1 cellular context compared by ENCODE assay signal in genomic region chr4:48779998-48780866, GRCh38.
TF ChIP-seq lines count a peak whose summit lies in the region.

FRYL (minus strand) TSS chr4:48780279; CDS start chr4:48634410, 145,869 bp downstream.

TF ChIP-seq in GM12878, 131 proteins besides CTCF, POLR2A, EP300 and RAD21 (continued from another document and continues in another):
- TF ChIP-seq CEBPZ (IDR thresholded peaks at IDR 0.05; ENCODE audit: low read depth, low read length) (peak; percentile 97), USF1 (IDR thresholded peaks at IDR 0.05; ENCODE audit: borderline replicate concordance, extremely low read length, insufficient read depth, low read depth, low read length) (no peak), PAX8 (IDR thresholded peaks at IDR 0.05) (0 out of 2 replicates have a peak, but pooled peaks have one; percentile 66), CHD2 (IDR thresholded peaks at IDR 0.05; ENCODE audit: borderline replicate concordance, low read depth, low read length) (peak; percentile 97), RFX5 (IDR thresholded peaks at IDR 0.05; ENCODE audit: low read depth, low read length) (no peak; the same call in 1 of the 2 replicates), PKNOX1 (IDR thresholded peaks at IDR 0.05) (peak; percentile 100), MTA2 (IDR thresholded peaks at IDR 0.05; ENCODE audit: low read depth) (no peak), SIN3A (IDR thresholded peaks at IDR 0.05; ENCODE audit: low read depth, low read length) (no peak), HSF1 (IDR thresholded peaks at IDR 0.05; ENCODE audit: low read depth, low read length) (no peak), IRF4 (IDR thresholded peaks at IDR 0.05; ENCODE audit: low read depth, low read length) (no peak), EED (IDR thresholded peaks at IDR 0.05; ENCODE audit: low read depth) (peak; percentile 47; the same call in 1 of the 2 replicates), RELB (IDR thresholded peaks at IDR 0.05; ENCODE audit: low read depth) (peak; percentile 32; the same call in 1 of the 2 replicates), ZNF592 (IDR thresholded peaks at IDR 0.05) (no peak), SMC3 (IDR thresholded peaks at IDR 0.05; ENCODE audit: borderline replicate concordance, low read length) (no peak), SIX5 (IDR thresholded peaks at IDR 0.05; ENCODE audit: low read depth, low read length, severe bottlenecking) (peak; percentile 19), PBX3 (IDR thresholded peaks at IDR 0.05; ENCODE audit: insufficient replicate concordance, low read depth, low read length) (peak; percentile 100), NR2C2 (IDR thresholded peaks at IDR 0.05; ENCODE audit: borderline replicate concordance, control insufficient read depth, insufficient read length, low read depth) (no peak), BRCA1 (IDR thresholded peaks at IDR 0.05; ENCODE audit: low read depth, low read length) (no peak), IRF5 (IDR thresholded peaks at IDR 0.05; ENCODE audit: borderline replicate concordance) (no peak), KDM1A (IDR thresholded peaks at IDR 0.05; ENCODE audit: borderline replicate concordance) (no peak), TAF1 (IDR thresholded peaks at IDR 0.05; ENCODE audit: borderline replicate concordance, low read depth, low read length) (peak; percentile 77), IRF3 (IDR thresholded peaks at IDR 0.05) (peak; percentile 98), SMAD1 (IDR thresholded peaks at IDR 0.05; ENCODE audit: low read depth, partially characterized antibody) (no peak), CREB1 (IDR thresholded peaks at IDR 0.05; ENCODE audit: low read depth) (peak; percentile 83), RB1 (IDR thresholded peaks at IDR 0.05; ENCODE audit: borderline replicate concordance) (no peak), SPI1 (IDR thresholded peaks at IDR 0.05; ENCODE audit: borderline replicate concordance, insufficient read depth, low read depth, low read length) (no peak; the same call in 1 of the 2 replicates), HDAC2 (IDR thresholded peaks at IDR 0.05) (no peak), HDGF (IDR thresholded peaks at IDR 0.05) (no peak), USF2 (IDR thresholded peaks at IDR 0.05; ENCODE audit: borderline replicate concordance, low read depth, low read length) (no peak), YBX1 (IDR thresholded peaks at IDR 0.05) (no peak), ATF3 (IDR thresholded peaks at IDR 0.05; ENCODE audit: borderline replicate concordance, extremely low read depth, low read depth, low read length) (peak; percentile 4; the same call in 1 of the 2 replicates), ATF7 (IDR thresholded peaks at IDR 0.05; ENCODE audit: low read depth) (no peak; the same call in 1 of the 2 replicates), NRF1 (conservative IDR thresholded peaks at IDR 0.05; ENCODE audit: low read depth, low read length) (no peak), SMAD5 (IDR thresholded peaks at IDR 0.05; ENCODE audit: low read depth) (peak; percentile 54; the same call in 1 of the 2 replicates), PML (IDR thresholded peaks at IDR 0.05; ENCODE audit: low read length) (peak; percentile 82), NBN (IDR thresholded peaks at IDR 0.05) (no peak), ESRRA (IDR thresholded peaks at IDR 0.05; ENCODE audit: low read length) (no peak), MXI1 (IDR thresholded peaks at IDR 0.05; ENCODE audit: low read depth, low read length) (peak; percentile 81; the same call in 1 of the 2 replicates), ZBTB33 (IDR thresholded peaks at IDR 0.05) (no peak), TCF7 (IDR thresholded peaks at IDR 0.05; ENCODE audit: borderline replicate concordance) (no peak)
